1 cellular context compared by ENCODE assay signal in the genomic region with DNA sequence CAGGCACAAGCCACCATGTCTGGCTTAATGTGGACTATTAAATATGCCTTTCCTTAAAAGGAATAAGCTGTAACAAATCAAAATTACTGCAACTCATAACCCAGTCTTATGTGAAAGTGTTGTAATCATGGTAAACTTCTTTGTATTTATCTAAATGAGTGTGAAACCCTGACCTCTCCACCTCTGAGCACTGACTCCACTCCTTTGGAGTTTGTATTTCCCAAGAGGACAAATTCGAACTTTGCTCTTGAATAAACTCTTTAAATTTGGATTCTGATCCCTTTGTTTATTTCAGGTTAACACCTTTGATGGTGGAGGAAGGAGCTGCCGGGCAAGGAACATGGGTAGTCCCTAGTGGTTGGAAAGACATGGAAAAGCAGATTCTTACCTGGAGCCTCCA.
TF ChIP-seq lines count a peak whose summit lies in the region.

No MANE protein-coding gene starts in this region.

TF ChIP-seq in HepG2, 621 proteins besides CTCF, POLR2A, EP300 and RAD21 (continues in another document):
- TF ChIP-seq ZNF350 (CRISPR knock-in tag; IDR thresholded peaks at IDR 0.05; ENCODE audit: borderline replicate concordance, low read depth) (no peak), ZBTB2 (CRISPR knock-in tag; IDR thresholded peaks at IDR 0.05; ENCODE audit: low read depth) (no peak), PATZ1 (CRISPR knock-in tag; IDR thresholded peaks at IDR 0.05) (no peak), SALL1 (CRISPR knock-in tag; IDR thresholded peaks at IDR 0.05) (no peak), SNAPC5 (CRISPR knock-in tag; IDR thresholded peaks at IDR 0.05; ENCODE audit: borderline replicate concordance) (no peak), FOXA3 (CRISPR knock-in tag; IDR thresholded peaks at IDR 0.05) (peak; percentile 14; the same call in 1 of the 2 replicates), HNF4A (CRISPR knock-in tag; IDR thresholded peaks at IDR 0.05) (peak; percentile 73), ZNF224 (CRISPR knock-in tag; IDR thresholded peaks at IDR 0.05) (no peak), PHF5A (CRISPR knock-in tag; IDR thresholded peaks at IDR 0.05; ENCODE audit: low read depth, unreplicated experiment) (no peak), ZSCAN12 (CRISPR knock-in tag; IDR thresholded peaks at IDR 0.05) (no peak), GABPB1 (CRISPR knock-in tag; IDR thresholded peaks at IDR 0.05) (no peak), ZNF484 (CRISPR knock-in tag; IDR thresholded peaks at IDR 0.05; ENCODE audit: borderline replicate concordance, low read depth) (no peak), PLRG1 (conservative IDR thresholded peaks at IDR 0.05) (no peak), MXD4 (CRISPR knock-in tag; IDR thresholded peaks at IDR 0.05) (no peak), ZNF160 (CRISPR knock-in tag; IDR thresholded peaks at IDR 0.05) (no peak), NR2F6 (IDR thresholded peaks at IDR 0.05) (peak; percentile 87), NR2F6 (CRISPR knock-in tag; IDR thresholded peaks at IDR 0.05) (peak; percentile 41; the same call in 1 of the 2 replicates), MIER3 (CRISPR knock-in tag; IDR thresholded peaks at IDR 0.05; ENCODE audit: borderline replicate concordance) (no peak), SRF (IDR thresholded peaks at IDR 0.05; ENCODE audit: low read depth, low read length) (peak; percentile 19; the same call in 1 of the 2 replicates), ZNF446 (CRISPR knock-in tag; IDR thresholded peaks at IDR 0.05) (no peak), ZNF264 (CRISPR knock-in tag; IDR thresholded peaks at IDR 0.05) (no peak), CEBPG (CRISPR knock-in tag; IDR thresholded peaks at IDR 0.05) (peak; percentile 25; the same call in 1 of the 2 replicates), SOX13 (IDR thresholded peaks at IDR 0.05) (no peak), SOX13 (CRISPR knock-in tag; conservative IDR thresholded peaks at IDR 0.05 in 1 of 2, IDR thresholded peaks at IDR 0.05 in 1 of 2) (peak in 1 of 2 experiments; percentile 24; a peak in 1 of 4 replicates), THYN1 (CRISPR knock-in tag; IDR thresholded peaks at IDR 0.05; ENCODE audit: borderline replicate concordance, low read depth) (no peak), ZBTB3 (CRISPR knock-in tag; IDR thresholded peaks at IDR 0.05; ENCODE audit: borderline replicate concordance, low read depth) (no peak), RARA (CRISPR knock-in tag; IDR thresholded peaks at IDR 0.05) (0 out of 2 replicates have a peak, but pooled peaks have one; percentile 18), PAWR (CRISPR knock-in tag; IDR thresholded peaks at IDR 0.05; ENCODE audit: borderline replicate concordance) (no peak), HINFP (CRISPR knock-in tag; IDR thresholded peaks at IDR 0.05; ENCODE audit: low read depth) (no peak), ZNF513 (CRISPR knock-in tag; conservative IDR thresholded peaks at IDR 0.05) (no peak), KLF9 (CRISPR knock-in tag; IDR thresholded peaks at IDR 0.05; ENCODE audit: low read depth) (no peak), NR2C2 (CRISPR knock-in tag; IDR thresholded peaks at IDR 0.05; ENCODE audit: borderline replicate concordance) (no peak), GPN1 (CRISPR knock-in tag; IDR thresholded peaks at IDR 0.05; ENCODE audit: borderline replicate concordance) (no peak), LBX2 (CRISPR knock-in tag; IDR thresholded peaks at IDR 0.05; ENCODE audit: borderline replicate concordance) (no peak), MEIS2 (CRISPR knock-in tag; IDR thresholded peaks at IDR 0.05) (no peak), MBD4 (IDR thresholded peaks at IDR 0.05; ENCODE audit: borderline replicate concordance, low read length) (0 out of 2 replicates have a peak, but pooled peaks have one; percentile 51), FOSL1 (CRISPR knock-in tag; IDR thresholded peaks at IDR 0.05; ENCODE audit: borderline replicate concordance) (no peak), HNF4G (IDR thresholded peaks at IDR 0.05; ENCODE audit: borderline replicate concordance, low read depth, low read length) (no peak), HNF4G (CRISPR knock-in tag; IDR thresholded peaks at IDR 0.05; ENCODE audit: borderline replicate concordance, low read depth) (no peak), ZSCAN25 (CRISPR knock-in tag; IDR thresholded peaks at IDR 0.05) (no peak), HOXA5 (CRISPR knock-in tag; IDR thresholded peaks at IDR 0.05) (no peak), ARID5B (CRISPR knock-in tag; IDR thresholded peaks at IDR 0.05) (peak; percentile 42), ZNF850 (CRISPR knock-in tag; conservative IDR thresholded peaks at IDR 0.05) (no peak), NR2F2 (IDR thresholded peaks at IDR 0.05; ENCODE audit: borderline replicate concordance, low read depth) (peak; percentile 88)
- TF ChIP-seq, protein P1, sequence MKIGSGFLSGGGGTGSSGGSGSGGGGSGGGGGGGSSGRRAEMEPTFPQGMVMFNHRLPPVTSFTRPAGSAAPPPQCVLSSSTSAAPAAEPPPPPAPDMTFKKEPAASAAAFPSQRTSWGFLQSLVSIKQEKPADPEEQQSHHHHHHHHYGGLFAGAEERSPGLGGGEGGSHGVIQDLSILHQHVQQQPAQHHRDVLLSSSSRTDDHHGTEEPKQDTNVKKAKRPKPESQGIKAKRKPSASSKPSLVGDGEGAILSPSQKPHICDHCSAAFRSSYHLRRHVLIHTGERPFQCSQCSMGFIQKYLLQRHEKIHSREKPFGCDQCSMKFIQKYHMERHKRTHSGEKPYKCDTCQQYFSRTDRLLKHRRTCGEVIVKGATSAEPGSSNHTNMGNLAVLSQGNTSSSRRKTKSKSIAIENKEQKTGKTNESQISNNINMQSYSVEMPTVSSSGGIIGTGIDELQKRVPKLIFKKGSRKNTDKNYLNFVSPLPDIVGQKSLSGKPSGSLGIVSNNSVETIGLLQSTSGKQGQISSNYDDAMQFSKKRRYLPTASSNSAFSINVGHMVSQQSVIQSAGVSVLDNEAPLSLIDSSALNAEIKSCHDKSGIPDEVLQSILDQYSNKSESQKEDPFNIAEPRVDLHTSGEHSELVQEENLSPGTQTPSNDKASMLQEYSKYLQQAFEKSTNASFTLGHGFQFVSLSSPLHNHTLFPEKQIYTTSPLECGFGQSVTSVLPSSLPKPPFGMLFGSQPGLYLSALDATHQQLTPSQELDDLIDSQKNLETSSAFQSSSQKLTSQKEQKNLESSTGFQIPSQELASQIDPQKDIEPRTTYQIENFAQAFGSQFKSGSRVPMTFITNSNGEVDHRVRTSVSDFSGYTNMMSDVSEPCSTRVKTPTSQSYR (CRISPR knock-in tag; IDR thresholded peaks at IDR 0.05; ENCODE audit: borderline replicate concordance): no peak
- TF ChIP-seq, protein P2, sequence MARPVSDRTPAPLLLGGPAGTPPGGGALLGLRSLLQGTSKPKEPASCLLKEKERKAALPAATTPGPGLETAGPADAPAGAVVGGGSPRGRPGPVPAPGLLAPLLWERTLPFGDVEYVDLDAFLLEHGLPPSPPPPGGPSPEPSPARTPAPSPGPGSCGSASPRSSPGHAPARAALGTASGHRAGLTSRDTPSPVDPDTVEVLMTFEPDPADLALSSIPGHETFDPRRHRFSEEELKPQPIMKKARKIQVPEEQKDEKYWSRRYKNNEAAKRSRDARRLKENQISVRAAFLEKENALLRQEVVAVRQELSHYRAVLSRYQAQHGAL (CRISPR knock-in tag; IDR thresholded peaks at IDR 0.05; ENCODE audit: not compliant biosample characterization): no peak
- TF ChIP-seq, protein P3, sequence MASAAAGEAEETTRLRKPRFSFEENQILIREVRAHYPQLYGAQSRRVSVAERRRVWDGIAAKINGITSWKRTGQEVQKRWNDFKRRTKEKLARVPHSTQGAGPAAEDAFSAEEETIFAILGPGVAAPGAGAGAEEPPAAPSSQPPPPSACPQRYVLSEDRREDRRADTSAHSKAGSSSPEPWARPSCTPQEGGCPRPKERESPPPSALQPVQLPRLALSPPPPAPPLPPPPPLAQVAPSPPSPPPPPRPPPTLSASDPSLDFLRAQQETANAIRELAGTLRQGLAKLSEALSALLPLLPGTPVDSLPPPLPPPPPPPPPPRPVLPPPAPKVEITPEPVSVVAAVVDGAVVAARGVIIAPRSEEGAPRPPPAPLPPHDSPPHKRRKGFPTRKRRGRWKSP (CRISPR knock-in tag; IDR thresholded peaks at IDR 0.05): no peak
- TF ChIP-seq, protein P4, sequence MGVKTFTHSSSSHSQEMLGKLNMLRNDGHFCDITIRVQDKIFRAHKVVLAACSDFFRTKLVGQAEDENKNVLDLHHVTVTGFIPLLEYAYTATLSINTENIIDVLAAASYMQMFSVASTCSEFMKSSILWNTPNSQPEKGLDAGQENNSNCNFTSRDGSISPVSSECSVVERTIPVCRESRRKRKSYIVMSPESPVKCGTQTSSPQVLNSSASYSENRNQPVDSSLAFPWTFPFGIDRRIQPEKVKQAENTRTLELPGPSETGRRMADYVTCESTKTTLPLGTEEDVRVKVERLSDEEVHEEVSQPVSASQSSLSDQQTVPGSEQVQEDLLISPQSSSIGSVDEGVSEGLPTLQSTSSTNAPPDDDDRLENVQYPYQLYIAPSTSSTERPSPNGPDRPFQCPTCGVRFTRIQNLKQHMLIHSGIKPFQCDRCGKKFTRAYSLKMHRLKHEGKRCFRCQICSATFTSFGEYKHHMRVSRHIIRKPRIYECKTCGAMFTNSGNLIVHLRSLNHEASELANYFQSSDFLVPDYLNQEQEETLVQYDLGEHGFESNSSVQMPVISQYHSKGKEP (CRISPR knock-in tag; IDR thresholded peaks at IDR 0.05): no peak
